ENCODE assay signal across 8 cellular contexts in genomic region chr1:146051853-146052676, GRCh38.
DNase-seq lines count a peak whose midpoint lies in the region; ATAC-seq and TF ChIP-seq lines count a peak whose summit lies in the region.
"Not testable (repeated sequence)": the region's sequence is repeated elsewhere in the genome, so short reads cannot be mapped to it uniquely, and the experiment has no call there.

No MANE protein-coding gene starts in this region.

- TF ChIP-seq CTCF in AG04449 (IDR thresholded peaks at IDR 0.05; ENCODE audit: insufficient read depth, low read length, missing control alignments) = not testable (repeated sequence)

- H3K4me3 ChIP-seq in AG04449 (ENCODE audit: low read depth, low read length) = peak overlapping the region; percentile 48

- peak overlapping the region; percentile 86 for H3K4me3 Mint-ChIP-seq in central memory CD8-positive, alpha-beta T cell

- CTCF ChIA-PET in AG04449 (lab: Yijun Ruan, JAX) = interaction anchor here (0.8 to 1.1 kb wide), 3 partner anchors 12 to 75 kb away, joined by 3 to 4 read pairs (median 3); no protein-coding TSS in a partner anchor

- POLR2A ChIA-PET in AG04449 (lab: Yijun Ruan, JAX) = interaction anchor here (0.7 to 2.9 kb wide), 6 partner anchors 8 to 587 kb away, joined by 3 to 47 read pairs (median 4); no protein-coding TSS in a partner anchor

- peak; percentile 80 for DNase-seq in AG04449 (ENCODE audit: low read depth, low spot score)
- peak; percentile 95 for DNase-seq in NCI-H446 (lab: John Stamatoyannopoulos, UW)
- peak; percentile 57 for DNase-seq in activated CD4-positive, alpha-beta T cell treated with anti-CD3 and anti-CD28 coated beads for 1 hour
- peak; percentile 51 to 73 for DNase-seq in central memory CD8-positive, alpha-beta T cell (ENCODE audit: low spot score in 2 of 2)
- DNase-seq in islet precursor cell = peak; percentile 97
- peak; percentile 95 for DNase-seq in smooth muscle cell of the brain vasculature (ENCODE audit: low read depth, low spot score)

- not testable (repeated sequence) for H3K9me3 Mint-ChIP-seq in central memory CD8-positive, alpha-beta T cell

- H3K36me3 Mint-ChIP-seq in central memory CD8-positive, alpha-beta T cell (ENCODE audit: insufficient read depth) = peaks cover 14% of the 10 kb centered on the region

- ATAC-seq in GM18873 (IDR thresholded peaks at IDR 0.05; ENCODE audit: low FRiP score, unreplicated experiment) (peak; percentile 72), HG03280 (IDR thresholded peaks at IDR 0.05; ENCODE audit: unreplicated experiment) (peak; percentile 88)
- peak; percentile 86 for ATAC-seq in central memory CD8-positive, alpha-beta T cell (replicated peaks; ENCODE audit: extremely low read depth, poor library complexity, severe bottlenecking)

- H3K4me1 Mint-ChIP-seq in central memory CD8-positive, alpha-beta T cell = peaks cover 30% of the 10 kb centered on the region

- not testable (repeated sequence) for H3K27me3 Mint-ChIP-seq in central memory CD8-positive, alpha-beta T cell

- peak overlapping the region; percentile 99 for H3K27ac Mint-ChIP-seq in central memory CD8-positive, alpha-beta T cell (ENCODE audit: low read depth)

Comparison
In these comparisons a context has a peak if more than half of its experiments do, and no peak if none do; other contexts are left out.
1. Peak in every context shown above with its lines: DNase-seq, ATAC-seq and H3K4me3 ChIP-seq.